Comparison of ENCODE assay signal across 8 cellular contexts in genomic region chr7:29565186-29565540, GRCh38. TPM values are rescaled to one million over a fixed set of nuclear protein-coding genes. Genes with fewer than 3 reads are reported as not detected.
DNase-seq lines count a peak whose midpoint lies in the region; ATAC-seq and TF ChIP-seq lines count a peak whose summit lies in the region.

No MANE protein-coding gene starts in this region.

- WGBS in SK-N-SH (ENCODE audit: low lambda C conversion rate): 10% methylated on average over 9 of the region's 9 CpGs

- intact Hi-C loops in Calu3 (cut with micrococcal nuclease; ENCODE audit: unreplicated experiment): no loop called here

- no peak for ATAC-seq in HG02623 (IDR thresholded peaks at IDR 0.05; ENCODE audit: unreplicated experiment)

- H3K27ac ChIP-seq in SK-N-SH (ENCODE audit: low read depth in 2 of 2, low read length in 1 of 2): peak overlapping the region in 1 of 2 experiments; percentile 74; a peak in 2 of 4 replicates

- peak overlapping the region; percentile 92 for H3K27ac Mint-ChIP-seq in Calu3 (ENCODE audit: unreplicated experiment)

- no peaks in the 10 kb centered on the region for H3K79me2 ChIP-seq in SK-N-SH (ENCODE audit: insufficient read depth)

- no peak for TF ChIP-seq RAD21 in SK-N-SH (IDR thresholded peaks at IDR 0.05; ENCODE audit: low read length)

- H3K9ac ChIP-seq in SK-N-SH: no peak overlapping the region

- H3K4me3 ChIP-seq in SK-N-SH (ENCODE audit: low read depth in 2 of 2, low read length in 1 of 2): peak overlapping the region; percentile 62 to 70
- peak overlapping the region; percentile 73 for H3K4me3 ChIP-seq in fibroblast of the aortic adventitia (ENCODE audit: low read depth, low read length)
- no peak overlapping the region for H3K4me3 ChIP-seq in BE2C (ENCODE audit: low read depth, low read length)

- CTCF ChIA-PET in Calu3 (lab: Charles Lee): no interaction called here
- CTCF ChIA-PET in SK-N-SH (lab: Yijun Ruan, JAX): interaction anchor here (0.6 to 2.0 kb wide), 6 partner anchors 12 to 848 kb away, joined by 3 to 4 read pairs (median 3); no protein-coding TSS in a partner anchor

- no peaks in the 10 kb centered on the region for H3K36me3 ChIP-seq in SK-N-SH (replicated peaks in 1 of 2; ENCODE audit: control insufficient read depth in 1 of 2, insufficient read depth in 2 of 2, low read length in 1 of 2)
- H3K36me3 ChIP-seq in BE2C: no peaks in the 10 kb centered on the region

- H3K4me1 Mint-ChIP-seq in Calu3 (ENCODE audit: low read depth, unreplicated experiment): peaks cover 47% of the 10 kb centered on the region

- no peaks in the 10 kb centered on the region for H3K27me3 Mint-ChIP-seq in Calu3 (ENCODE audit: unreplicated experiment)

- H3K4me2 ChIP-seq in SK-N-SH: peak overlapping the region; percentile 92

- TF ChIP-seq EP300 in SK-N-SH (IDR thresholded peaks at IDR 0.05; ENCODE audit: borderline replicate concordance in 1 of 2, low read depth in 1 of 2, low read length in 1 of 2): no peak

- no peaks in the 10 kb centered on the region for H3K9me2 ChIP-seq in SK-N-SH

- peak overlapping the region; percentile 84 for H2AFZ ChIP-seq in SK-N-SH (ENCODE audit: low read depth)

- no peaks in the 10 kb centered on the region for H3K9me3 Mint-ChIP-seq in Calu3 (ENCODE audit: low read depth, unreplicated experiment)

- H3K4me1 ChIP-seq in SK-N-SH (ENCODE audit: control insufficient read depth in 1 of 2, insufficient read depth in 2 of 2, low read depth in 1 of 2, low read length in 1 of 2): peaks cover 0 to 38% of the 10 kb centered on the region in 2 experiments; a peak in 1 of 4 replicates
- no peaks in the 10 kb centered on the region for H3K4me1 ChIP-seq in BE2C

- H3K4me3 Mint-ChIP-seq in Calu3 (ENCODE audit: low read depth, unreplicated experiment): peak overlapping the region; percentile 96

- peaks cover 57% of the 10 kb centered on the region for H3K36me3 Mint-ChIP-seq in Calu3 (ENCODE audit: insufficient read depth, unreplicated experiment)

- H4K20me1 ChIP-seq in SK-N-SH (ENCODE audit: insufficient read depth): no peaks in the 10 kb centered on the region

- H3F3A ChIP-seq in SK-N-SH (replicated peaks; ENCODE audit: insufficient read depth): no peaks in the 10 kb centered on the region

- BruUV-seq in Calu3 (replicated peaks; lab: Mats Ljungman, UMichigan): no TSS peak

- H3K27me3 ChIP-seq in SK-N-SH (ENCODE audit: insufficient read depth) (peaks cover 33% of the 10 kb centered on the region), BE2C (peaks cover 84% of the 10 kb centered on the region)

- H3K9me3 ChIP-seq in SK-N-SH (no peaks in the 10 kb centered on the region), BE2C (no peaks in the 10 kb centered on the region)

- no peak for DNase-seq in Calu3
- DNase-seq in SK-N-SH: peak; percentile 47
- DNase-seq in fibroblast of the aortic adventitia (ENCODE audit: low read depth): peak; percentile 62
- peak; percentile 22 for DNase-seq in pons (ENCODE audit: low spot score)
- DNase-seq in BE2C: no peak
- DNase-seq in effector CD8-positive, alpha-beta T cell (lab: John Stamatoyannopoulos, UW): no peak
- no peak for DNase-seq in stimulated activated CD4-positive, alpha-beta T cell treated with anti-CD3 and anti-CD28 coated beads, Interleukin-4, amount 100 ng/mL, for 24 hours

- TF ChIP-seq CTCF in Calu3 (IDR thresholded peaks at IDR 0.05; ENCODE audit: unreplicated experiment): no peak
- no peak for TF ChIP-seq CTCF in SK-N-SH (IDR thresholded peaks at IDR 0.05)
- no peak for TF ChIP-seq CTCF in fibroblast of the aortic adventitia (IDR thresholded peaks at IDR 0.05; ENCODE audit: insufficient read depth, low read length)
- no peak for TF ChIP-seq CTCF in BE2C (IDR thresholded peaks at IDR 0.05; ENCODE audit: low read depth, low read length)

- POLR2A ChIA-PET in SK-N-SH (lab: Yijun Ruan, JAX): no interaction called here

TF ChIP-seq in SK-N-SH, 30 proteins besides CTCF, POLR2A, EP300 and RAD21:
- no peak for TF ChIP-seq YY1 (IDR thresholded peaks at IDR 0.05; ENCODE audit: low read depth)

RNA-seq across cellular contexts. Expression of gene PRR15, which starts 1.5 kb away (rescaled TPM):
- total RNA-seq in Calu3 (2022) (76.1 and 111 TPM in 2 replicates), fibroblast of the aortic adventitia (ENCODE audit: low replicate concordance) (2.4 TPM in 2 replicates)
- polyA plus RNA-seq in SK-N-SH (2012; rRNA removed): 0.36 and 0.49 TPM in 2 replicates
- polyA plus RNA-seq in SK-N-SH (2012; cell fraction: cytosol; rRNA removed): 0.39 and 0.60 TPM in 2 replicates
- polyA plus RNA-seq in SK-N-SH (2012; cell fraction: nucleus; rRNA removed): 0.41 and 0.58 TPM in 2 replicates
- not detected for polyA plus RNA-seq in BE2C (2012; ENCODE audit: insufficient read depth, insufficient read length, low read depth)

Comparison
In these comparisons a context has a peak if more than half of its experiments do, and no peak if none do; other contexts are left out.
1. DNase-seq: peak in SK-N-SH (single experiment), fibroblast of the aortic adventitia (single experiment) and pons (single experiment); none in Calu3 (single experiment), BE2C (single experiment), effector CD8-positive, alpha-beta T cell (single experiment) and stimulated activated CD4-positive, alpha-beta T cell treated with anti-CD3 and anti-CD28 coated beads, Interleukin-4, amount 100 ng/mL, for 24 hours (single experiment).
2. RNA of gene PRR15, which starts 1.5 kb away (total RNA-seq): 76.1 to 111 TPM in Calu3; 2.4 TPM in fibroblast of the aortic adventitia; every median in the first group is over 10 times any median in the second.